ENCODE assay signal across 18 cellular contexts in the genomic region with DNA sequence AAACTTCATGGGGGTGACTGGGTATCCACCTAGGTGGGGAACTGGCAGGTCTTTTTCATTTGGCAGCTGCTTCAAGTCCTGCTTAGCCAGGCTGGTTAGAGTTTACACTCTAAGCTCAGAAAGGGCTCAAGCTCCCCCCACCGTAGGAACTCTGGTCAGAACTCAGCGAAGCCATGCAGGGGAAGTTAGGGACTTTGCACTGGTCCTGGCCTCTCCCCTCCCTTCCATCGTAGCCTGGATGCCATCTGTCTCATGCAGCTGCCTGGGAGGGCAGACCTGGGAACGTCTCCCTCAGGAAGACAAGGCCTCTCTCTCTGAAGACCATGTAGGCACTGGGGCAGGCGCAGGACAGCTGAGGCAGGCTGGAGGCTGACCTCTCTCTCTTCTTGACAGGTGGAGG.
DNase-seq lines count a peak whose midpoint lies in the region; FAIRE-seq and TF ChIP-seq lines count a peak whose summit lies in the region.
"Had no signal": no experiment of that assay in that cellular context is flagged by ENCODE, and none has a peak within 500 bp of the region (broad histone marks: within the 10 kb centered on the region; RNA-seq: fewer than 3 reads in every experiment).

No MANE protein-coding gene starts in this region.

- H4K20me1 ChIP-seq in H1 (replicated peaks in 1 of 2; ENCODE audit: control insufficient read depth in 1 of 2, insufficient read depth in 2 of 2, low read length in 2 of 2): no peaks in the 10 kb centered on the region

- TF ChIP-seq POLR2A in H1 (IDR thresholded peaks at IDR 0.05; ENCODE audit: control extremely low read depth in 1 of 2, low read depth in 2 of 2, low read length in 2 of 2): no peak

- H3K4me2 ChIP-seq in H1 (ENCODE audit: insufficient read depth in 1 of 2, low read depth in 2 of 2, low read length in 2 of 2) (no peak overlapping the region), neuronal stem cell (ENCODE audit: insufficient read depth, low read length, poor library complexity, severe bottlenecking) (no peak overlapping the region)
- H3K4me2 ChIP-seq: GM23338 had no signal

- H2BK20ac ChIP-seq in H1 (ENCODE audit: low read length): no peak overlapping the region

- no peak for FAIRE-seq in H1 (lab: Jason Lieb, UNC)
- FAIRE-seq: GM12878, GM19239, H54 had no signal

- H3K4me1 ChIP-seq in right atrium auricular region: peaks cover 0 to 25% of the 10 kb centered on the region in 2 donors
- H3K4me1 ChIP-seq in H1 (replicated peaks in 1 of 4; ENCODE audit: control insufficient read depth in 3 of 4, insufficient read depth in 4 of 4, low read length in 3 of 4): no peaks in the 10 kb centered on the region
- H3K4me1 ChIP-seq in neuronal stem cell (ENCODE audit: control insufficient read depth in 2 of 2, insufficient read depth in 1 of 2, low read depth in 1 of 2, low read length in 2 of 2): peaks cover 0 to 4% of the 10 kb centered on the region in 2 donors

- H3K27ac ChIP-seq in right atrium auricular region: no peak overlapping the region
- H3K27ac ChIP-seq in H1 (ENCODE audit: low read depth, low read length): no peak overlapping the region
- no peak overlapping the region for H3K27ac ChIP-seq in neuronal stem cell (replicated peaks; ENCODE audit: low read length)

- H3K9ac ChIP-seq in H1 (replicated peaks in 1 of 4; ENCODE audit: extremely low read depth in 1 of 4, low read depth in 3 of 4, low read length in 3 of 4) (no peak overlapping the region), neuronal stem cell (ENCODE audit: low read depth, low read length, poor library complexity) (no peak overlapping the region)

- no peak overlapping the region for H3K4ac ChIP-seq in H1 (replicated peaks; ENCODE audit: insufficient read length, low read depth, low read length)
- peak overlapping the region; percentile 26 for H3K4ac ChIP-seq in neuronal stem cell (ENCODE audit: low read length)

- H3K14ac ChIP-seq in H1 (ENCODE audit: insufficient read length): no peak overlapping the region
- H3K14ac ChIP-seq in neuronal stem cell (ENCODE audit: low read length): no peak overlapping the region

- no peaks in the 10 kb centered on the region for H3K9me3 ChIP-seq in right atrium auricular region
- peaks cover 0 to 6% of the 10 kb centered on the region in 2 experiments; a peak in 2 of 4 replicates for H3K9me3 ChIP-seq in H1 (ENCODE audit: insufficient read depth in 2 of 2, low read depth in 1 of 2, low read length in 1 of 2)
- H3K9me3 ChIP-seq in neuronal stem cell (replicated peaks in 1 of 2; ENCODE audit: control insufficient read depth in 2 of 2, insufficient read depth in 1 of 2, low read depth in 1 of 2, low read length in 2 of 2): peaks cover 0 to 6% of the 10 kb centered on the region in 2 donors

- H3K79me2 ChIP-seq in H1 (ENCODE audit: control insufficient read depth in 1 of 2, insufficient read depth in 2 of 2, low read length in 2 of 2): no peaks in the 10 kb centered on the region

- 0 out of 2 replicates have a peak overlapping the region, but pooled peaks have one; percentile 1 for H4K8ac ChIP-seq in H1 (ENCODE audit: extremely low read depth, insufficient read depth, low read length)
- no peak overlapping the region for H4K8ac ChIP-seq in neuronal stem cell (ENCODE audit: low read depth, low read length)

- H2AK5ac ChIP-seq in H1 (ENCODE audit: low read depth, low read length) (no peak overlapping the region), neuronal stem cell (ENCODE audit: low read depth, low read length) (no peak overlapping the region)

- CTCF ChIA-PET in H1 (lab: Charles Lee; ENCODE audit: partially characterized antibody): interaction anchor here (1.1 to 2.5 kb wide), 3 partner anchors 9 to 23 kb away, joined by 3 to 10 read pairs (median 5); no protein-coding TSS in a partner anchor

- WGBS in H1 (ENCODE audit: extremely low coverage in 1 of 2, insufficient coverage in 1 of 2, insufficient read length in 1 of 2, insufficient replicate concordance in 2 of 2, low coverage in 1 of 2, low lambda C conversion rate in 2 of 2, missing lambda C conversion rate in 1 of 2), 2 experiments: 91% methylated on average over 5 of the region's 5 CpGs; no CpG with 5 or more reads in 1 of the 2 experiments
- WGBS in neuronal stem cell (ENCODE audit: extremely low coverage in 2 of 2, insufficient read length in 2 of 2, insufficient replicate concordance in 1 of 2), 2 donors: no CpG with 5 or more reads among the region's 5 CpGs

- no peak overlapping the region for H2AFZ ChIP-seq in H1 (ENCODE audit: low read length)
- H2AFZ ChIP-seq in neuronal stem cell (ENCODE audit: low read length): no peak overlapping the region

- TF ChIP-seq EP300 in H1 (IDR thresholded peaks at IDR 0.05; ENCODE audit: borderline replicate concordance in 1 of 2, low read depth in 2 of 2, low read length in 2 of 2): no peak

- H3K4me3 ChIP-seq in right atrium auricular region (no peak overlapping the region), H1 (ENCODE audit: extremely low read depth in 1 of 4, insufficient read depth in 2 of 4, low read depth in 3 of 4, low read length in 4 of 4) (no peak overlapping the region), neuronal stem cell (ENCODE audit: low read length in 2 of 2) (no peak overlapping the region)
- H3K4me3 ChIP-seq: GM12878, GM23338 had no signal

- no peak overlapping the region for H3K56ac ChIP-seq in H1 (replicated peaks; ENCODE audit: insufficient read length, low read depth, low read length)

- H3K27me3 ChIP-seq in right atrium auricular region (no peaks in the 10 kb centered on the region), H1 (replicated peaks in 1 of 4; ENCODE audit: control insufficient read depth in 3 of 4, extremely low read depth in 1 of 4, insufficient read depth in 3 of 4, low read length in 3 of 4) (peaks cover 0 to 10% (median 6%) of the 10 kb centered on the region in 4 experiments; a peak in 5 of 7 replicates), neuronal stem cell (ENCODE audit: control insufficient read depth in 3 of 3, insufficient read depth in 3 of 3, low read depth in 1 of 3, low read length in 3 of 3) (peaks cover 0 to 8% (median 0%) of the 10 kb centered on the region in 3 experiments)

- H3K23ac ChIP-seq in H1 (ENCODE audit: insufficient read length) (no peak overlapping the region), neuronal stem cell (ENCODE audit: low read depth, low read length, poor library complexity) (no peak overlapping the region)

- POLR2A ChIA-PET in H1 (lab: Charles Lee; ENCODE audit: partially characterized antibody): no interaction called here

- H2BK120ac ChIP-seq in H1 (replicated peaks; ENCODE audit: low read depth, low read length) (no peak overlapping the region), neuronal stem cell (ENCODE audit: low read depth, low read length) (no peak overlapping the region)

- H3K18ac ChIP-seq in H1 (ENCODE audit: extremely low read depth, low read length): no peak overlapping the region
- H3K18ac ChIP-seq in neuronal stem cell (ENCODE audit: low read length): no peak overlapping the region

- TF ChIP-seq CTCF in right atrium auricular region (IDR thresholded peaks at IDR 0.05) (no peak), H1 (IDR thresholded peaks at IDR 0.05; ENCODE audit: control extremely low read depth in 1 of 3, insufficient read depth in 1 of 3, low read depth in 1 of 3, low read length in 3 of 3) (no peak)

- DNase-seq in cardiac septum (ENCODE audit: low spot score) (peak; percentile 72), right atrium auricular region (ENCODE audit: low spot score) (no peak), H1 (ENCODE audit: low read depth in 1 of 2, low spot score in 2 of 2) (no peak), neuronal stem cell (ENCODE audit: low spot score) (no peak), GM19240 (ENCODE audit: insufficient read length, low spot score) (no peak), RKO (ENCODE audit: low spot score) (no peak)
- DNase-seq: C1 segment of cervical spinal cord; Calu3; CD4-positive, alpha-beta memory T cell; COR-L47; DMS79; EL; GDM1; HCEC 1CT had no signal

- H2BK5ac ChIP-seq in H1 (ENCODE audit: low read depth, low read length): no peak overlapping the region
- no peak overlapping the region for H2BK5ac ChIP-seq in neuronal stem cell (ENCODE audit: low read length)

- H3K23me2 ChIP-seq in H1 (ENCODE audit: low read depth, low read length): no peaks in the 10 kb centered on the region; the same call in none of the 2 replicates

- H4K91ac ChIP-seq in H1 (replicated peaks; ENCODE audit: insufficient read length, low read length) (no peak overlapping the region), neuronal stem cell (ENCODE audit: low read depth, low read length, poor library complexity) (no peak overlapping the region)

- no peaks in the 10 kb centered on the region for H3K36me3 ChIP-seq in right atrium auricular region
- no peaks in the 10 kb centered on the region for H3K36me3 ChIP-seq in H1 (ENCODE audit: control insufficient read depth in 2 of 4, insufficient read depth in 4 of 4, low read length in 3 of 4)
- no peaks in the 10 kb centered on the region for H3K36me3 ChIP-seq in neuronal stem cell (replicated peaks in 1 of 2; ENCODE audit: control insufficient read depth in 2 of 2, insufficient read depth in 2 of 2, low read length in 2 of 2)

- no peak overlapping the region for H2BK15ac ChIP-seq in H1 (ENCODE audit: low read length)
- H2BK15ac ChIP-seq in neuronal stem cell (ENCODE audit: low read length): no peak overlapping the region

- TF ChIP-seq RAD21 in H1 (IDR thresholded peaks at IDR 0.05 in 1 of 2, conservative IDR thresholded peaks at IDR 0.05 in 1 of 2; ENCODE audit: low read depth in 2 of 2, low read length in 2 of 2): no peak

- H3K79me1 ChIP-seq in H1 (ENCODE audit: low read depth, low read length) (no peaks in the 10 kb centered on the region), neuronal stem cell (ENCODE audit: low read depth, low read length) (no peaks in the 10 kb centered on the region)

- no peak overlapping the region for H4K5ac ChIP-seq in H1 (ENCODE audit: insufficient read length, low read depth, low read length)

- H2BK12ac ChIP-seq in H1 (ENCODE audit: low read depth, low read length): no peak overlapping the region; the same call in 1 of the 2 replicates
- no peak overlapping the region for H2BK12ac ChIP-seq in neuronal stem cell (ENCODE audit: low read length)

- intact Hi-C loops in cardiac septum (cut with DNase I): no loop called here

TF ChIP-seq in H1, 55 proteins besides CTCF, POLR2A, EP300 and RAD21 (continues in another document):
- TF ChIP-seq, protein P1, sequence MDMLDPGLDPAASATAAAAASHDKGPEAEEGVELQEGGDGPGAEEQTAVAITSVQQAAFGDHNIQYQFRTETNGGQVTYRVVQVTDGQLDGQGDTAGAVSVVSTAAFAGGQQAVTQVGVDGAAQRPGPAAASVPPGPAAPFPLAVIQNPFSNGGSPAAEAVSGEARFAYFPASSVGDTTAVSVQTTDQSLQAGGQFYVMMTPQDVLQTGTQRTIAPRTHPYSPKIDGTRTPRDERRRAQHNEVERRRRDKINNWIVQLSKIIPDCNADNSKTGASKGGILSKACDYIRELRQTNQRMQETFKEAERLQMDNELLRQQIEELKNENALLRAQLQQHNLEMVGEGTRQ (IDR thresholded peaks at IDR 0.05; ENCODE audit: low read length): no peak
- TF ChIP-seq CHD1 (IDR thresholded peaks at IDR 0.05; ENCODE audit: low read depth, low read length) (no peak), RFX5 (IDR thresholded peaks at IDR 0.05; ENCODE audit: borderline replicate concordance, low read depth, low read length) (no peak), BACH1 (IDR thresholded peaks at IDR 0.05; ENCODE audit: low read length) (no peak), TBP (IDR thresholded peaks at IDR 0.05; ENCODE audit: low read depth, low read length) (no peak)
